In the genomic region with DNA sequence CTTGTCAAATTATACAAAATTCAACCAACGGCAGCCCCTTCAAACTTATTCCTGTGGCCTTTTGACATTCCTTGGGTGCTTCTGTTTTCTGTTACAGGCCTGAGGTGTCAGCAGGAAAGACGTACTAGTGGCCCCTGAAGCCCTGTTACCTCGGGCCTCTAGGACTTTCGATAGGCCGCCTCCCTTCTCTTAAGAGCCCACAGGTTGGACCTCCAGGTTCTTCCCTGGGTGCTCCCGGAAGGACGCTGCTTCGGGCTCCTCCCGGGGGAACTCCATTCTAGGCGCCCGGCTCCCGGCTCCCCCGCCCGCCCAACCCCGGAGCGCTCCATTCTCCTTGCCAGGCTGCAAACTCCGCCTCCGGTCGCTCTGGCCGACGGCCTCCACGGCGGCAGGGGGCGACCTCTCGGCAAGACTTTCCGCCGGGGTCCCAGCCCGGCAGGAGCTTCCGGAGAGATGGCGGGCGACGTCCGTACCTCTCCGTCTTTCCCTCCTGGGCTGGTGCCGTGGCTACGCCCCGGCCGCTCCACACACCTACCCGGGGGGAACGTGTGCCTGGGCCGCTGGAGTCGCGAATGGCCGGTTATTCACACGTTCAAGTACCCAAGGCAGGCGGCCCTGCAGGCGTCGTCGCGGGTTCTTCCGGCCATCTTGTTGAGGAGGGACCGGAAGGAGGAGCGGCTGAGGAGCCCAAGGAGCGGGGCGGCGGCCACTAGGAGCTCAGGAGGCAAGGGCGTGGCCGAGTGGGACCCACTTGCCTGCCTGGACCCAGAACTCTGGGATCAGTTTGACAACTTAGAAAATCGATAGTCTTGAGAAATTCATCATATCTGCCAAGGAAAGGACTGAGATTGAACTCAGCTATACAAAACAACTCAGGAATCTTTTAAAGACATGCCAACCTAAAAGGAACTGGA, we compare ENCODE assay signal across 1 cellular context.
A peak's percentile ranks its signal among the peaks of the same experiment; 100 is the strongest.
TF ChIP-seq lines count a peak whose summit lies in the region.

No MANE protein-coding gene starts in this region.

TF ChIP-seq in WTC11, 78 proteins besides CTCF, POLR2A, EP300 and RAD21 (continued from another document):
- TF ChIP-seq, protein P1, sequence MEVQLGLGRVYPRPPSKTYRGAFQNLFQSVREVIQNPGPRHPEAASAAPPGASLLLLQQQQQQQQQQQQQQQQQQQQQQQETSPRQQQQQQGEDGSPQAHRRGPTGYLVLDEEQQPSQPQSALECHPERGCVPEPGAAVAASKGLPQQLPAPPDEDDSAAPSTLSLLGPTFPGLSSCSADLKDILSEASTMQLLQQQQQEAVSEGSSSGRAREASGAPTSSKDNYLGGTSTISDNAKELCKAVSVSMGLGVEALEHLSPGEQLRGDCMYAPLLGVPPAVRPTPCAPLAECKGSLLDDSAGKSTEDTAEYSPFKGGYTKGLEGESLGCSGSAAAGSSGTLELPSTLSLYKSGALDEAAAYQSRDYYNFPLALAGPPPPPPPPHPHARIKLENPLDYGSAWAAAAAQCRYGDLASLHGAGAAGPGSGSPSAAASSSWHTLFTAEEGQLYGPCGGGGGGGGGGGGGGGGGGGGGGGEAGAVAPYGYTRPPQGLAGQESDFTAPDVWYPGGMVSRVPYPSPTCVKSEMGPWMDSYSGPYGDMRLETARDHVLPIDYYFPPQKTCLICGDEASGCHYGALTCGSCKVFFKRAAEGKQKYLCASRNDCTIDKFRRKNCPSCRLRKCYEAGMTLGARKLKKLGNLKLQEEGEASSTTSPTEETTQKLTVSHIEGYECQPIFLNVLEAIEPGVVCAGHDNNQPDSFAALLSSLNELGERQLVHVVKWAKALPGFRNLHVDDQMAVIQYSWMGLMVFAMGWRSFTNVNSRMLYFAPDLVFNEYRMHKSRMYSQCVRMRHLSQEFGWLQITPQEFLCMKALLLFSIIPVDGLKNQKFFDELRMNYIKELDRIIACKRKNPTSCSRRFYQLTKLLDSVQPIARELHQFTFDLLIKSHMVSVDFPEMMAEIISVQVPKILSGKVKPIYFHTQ (CRISPR knock-in tag; IDR thresholded peaks at IDR 0.05) = no peak; the same call in 1 of the 2 replicates
- TF ChIP-seq ZNF671 (CRISPR knock-in tag; IDR thresholded peaks at IDR 0.05) (no peak; the same call in 1 of the 2 replicates), FOXP1 (CRISPR knock-in tag; IDR thresholded peaks at IDR 0.05; ENCODE audit: borderline replicate concordance) (peak; percentile 87), ZNF317 (CRISPR knock-in tag; IDR thresholded peaks at IDR 0.05; ENCODE audit: borderline replicate concordance, low read depth) (no peak)
